ENCODE assay signal across 8 cellular contexts in the genomic region with DNA sequence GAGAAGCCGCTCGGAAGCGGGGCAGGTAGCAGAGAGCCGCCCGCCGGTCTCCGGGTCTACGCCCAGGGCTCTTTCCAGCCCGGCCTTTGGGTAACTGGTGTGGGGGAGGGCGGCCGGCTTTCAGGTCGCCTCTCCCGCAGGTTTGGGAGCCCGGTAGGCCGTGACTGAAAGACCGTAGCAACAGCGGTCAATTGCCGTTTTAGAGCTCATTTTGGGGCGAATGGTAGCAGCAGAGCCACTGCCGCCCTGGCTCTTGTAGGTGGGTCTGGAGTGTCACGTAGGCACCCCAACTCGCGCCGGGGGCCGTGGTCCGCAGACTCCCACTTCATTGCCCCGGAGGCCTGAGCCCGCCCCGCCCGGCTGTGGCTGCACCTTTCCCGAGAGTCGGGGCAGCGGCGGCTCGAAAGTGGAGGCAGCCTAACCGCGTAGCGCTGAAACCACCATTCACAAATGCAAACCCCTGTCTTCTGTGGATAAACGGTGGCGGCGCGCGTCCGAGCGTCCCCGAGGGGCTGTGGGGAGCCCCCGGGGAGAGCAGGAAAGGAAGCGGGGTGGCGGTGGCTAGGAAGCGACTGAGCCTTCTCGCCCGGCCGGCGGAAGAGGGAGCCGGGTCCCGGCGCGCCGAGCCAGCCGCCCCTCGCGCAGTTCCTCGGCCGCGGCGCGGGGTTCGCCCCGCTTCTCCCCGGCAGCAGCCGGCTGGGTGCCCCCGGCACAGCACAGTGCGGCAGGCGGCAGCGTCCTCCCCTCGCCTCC.
DNase-seq lines count a peak whose midpoint lies in the region; ATAC-seq and TF ChIP-seq lines count a peak whose summit lies in the region.

No MANE protein-coding gene starts in this region.

- no peaks in the 10 kb centered on the region for H3K36me3 ChIP-seq in heart left ventricle

- H3K4me3 Mint-ChIP-seq in activated T-cell treated with anti-CD3 and anti-CD28 coated beads, Interleukin-2, amount 50 U/mL, for 24 hours = peak overlapping the region; percentile 18
- H3K4me3 Mint-ChIP-seq in activated CD8-positive, alpha-beta T cell treated with anti-CD3 and anti-CD28 coated beads, Interleukin-2, amount 10 ng/mL, durations not matched to agents 7 days and 5 days = peak overlapping the region; percentile 38

- H3K4me1 Mint-ChIP-seq in activated T-cell treated with anti-CD3 and anti-CD28 coated beads, Interleukin-2, amount 50 U/mL, for 24 hours (ENCODE audit: low read depth) = peaks cover 6% of the 10 kb centered on the region
- H3K4me1 Mint-ChIP-seq in activated CD8-positive, alpha-beta T cell treated with anti-CD3 and anti-CD28 coated beads, Interleukin-2, amount 10 ng/mL, durations not matched to agents 7 days and 5 days (ENCODE audit: low read depth) = peaks cover 11% of the 10 kb centered on the region

- CTCF ChIA-PET in activated CD8-positive, alpha-beta T cell treated with anti-CD3 and anti-CD28 coated beads, Interleukin-2, amount 10 ng/mL, durations not matched to agents 7 days and 5 days (lab: Charles Lee) = no interaction called here

- H3K36me3 Mint-ChIP-seq in activated T-cell treated with anti-CD3 and anti-CD28 coated beads, Interleukin-2, amount 50 U/mL, for 24 hours (ENCODE audit: low read depth) = no peaks in the 10 kb centered on the region
- H3K36me3 Mint-ChIP-seq in activated CD8-positive, alpha-beta T cell treated with anti-CD3 and anti-CD28 coated beads, Interleukin-2, amount 10 ng/mL, durations not matched to agents 7 days and 5 days (ENCODE audit: low read depth) = peaks cover 3% of the 10 kb centered on the region

- no peak overlapping the region for H3K27ac Mint-ChIP-seq in activated T-cell treated with anti-CD3 and anti-CD28 coated beads, Interleukin-2, amount 50 U/mL, for 24 hours
- H3K27ac Mint-ChIP-seq in activated CD8-positive, alpha-beta T cell treated with anti-CD3 and anti-CD28 coated beads, Interleukin-2, amount 10 ng/mL, durations not matched to agents 7 days and 5 days = no peak overlapping the region

- H3K4me1 ChIP-seq in heart left ventricle = peaks cover 0 to 25% (median 8%) of the 10 kb centered on the region in 12 donors

- ATAC-seq in HG03135 (IDR thresholded peaks at IDR 0.05; ENCODE audit: unreplicated experiment) (peak; percentile 57), heart left ventricle (no peak)
- ATAC-seq in activated CD8-positive, alpha-beta T cell treated with anti-CD3 and anti-CD28 coated beads, Interleukin-2, amount 10 ng/mL, durations not matched to agents 7 days and 5 days = peak; percentile 50

- no peak for TF ChIP-seq CTCF in heart left ventricle (IDR thresholded peaks at IDR 0.05)

- POLR2A ChIA-PET in activated CD8-positive, alpha-beta T cell treated with anti-CD3 and anti-CD28 coated beads, Interleukin-2, amount 10 ng/mL, durations not matched to agents 7 days and 5 days (lab: Charles Lee) = no interaction called here

- H3K27me3 ChIP-seq in heart left ventricle = peaks cover 4 to 64% (median 26%) of the 10 kb centered on the region in 9 donors

- 0 to 1% (median 1%) methylated on average over 48 to 76 of the region's 76 CpGs for WGBS in heart left ventricle, 4 donors

- intact Hi-C loops in heart left ventricle (cut with DNase I) = no loop called here

- TF ChIP-seq POLR2A in heart left ventricle (IDR thresholded peaks at IDR 0.05) = no peak

- no peak overlapping the region for H3K27ac ChIP-seq in heart left ventricle

- no peaks in the 10 kb centered on the region for H3K9me3 ChIP-seq in heart left ventricle

- H3K9me3 Mint-ChIP-seq in activated T-cell treated with anti-CD3 and anti-CD28 coated beads, Interleukin-2, amount 50 U/mL, for 24 hours = peaks cover 2% of the 10 kb centered on the region
- H3K9me3 Mint-ChIP-seq in activated CD8-positive, alpha-beta T cell treated with anti-CD3 and anti-CD28 coated beads, Interleukin-2, amount 10 ng/mL, durations not matched to agents 7 days and 5 days (ENCODE audit: insufficient read depth) = no peaks in the 10 kb centered on the region

- DNase-seq in activated T-cell treated with anti-CD3 and anti-CD28 coated beads, Interleukin-2, amount 50 U/mL, for 24 hours = no peak
- DNase-seq in activated T-cell treated with anti-CD3 and anti-CD28 coated beads for 4 hours = no peak
- DNase-seq in activated CD8-positive, alpha-beta T cell treated with anti-CD3 and anti-CD28 coated beads, Interleukin-2, amount 10 ng/mL, durations not matched to agents 7 days and 5 days = peak; percentile 22
- DNase-seq in heart left ventricle = peak in 2 of 5 donors; percentile 4 to 59
- peak; percentile 17 for DNase-seq in putamen (ENCODE audit: low spot score)
- DNase-seq in AML-193 (lab: John Stamatoyannopoulos, UW) = no peak
- DNase-seq in epidermal melanocyte (ENCODE audit: insufficient read length, low spot score) = no peak

- H3K4me3 ChIP-seq in heart left ventricle = peak overlapping the region in 11 of 12 donors; percentile 25 to 58 (median 47)

- H3K27me3 Mint-ChIP-seq in activated T-cell treated with anti-CD3 and anti-CD28 coated beads, Interleukin-2, amount 50 U/mL, for 24 hours = peaks cover 49% of the 10 kb centered on the region
- peaks cover 53% of the 10 kb centered on the region for H3K27me3 Mint-ChIP-seq in activated CD8-positive, alpha-beta T cell treated with anti-CD3 and anti-CD28 coated beads, Interleukin-2, amount 10 ng/mL, durations not matched to agents 7 days and 5 days (ENCODE audit: low read depth)

Comparison
In these comparisons a context has a peak if more than half of its experiments do, and no peak if none do; other contexts are left out.
1. DNase-seq: peak in activated CD8-positive, alpha-beta T cell treated with anti-CD3 and anti-CD28 coated beads, Interleukin-2, amount 10 ng/mL, durations not matched to agents 7 days and 5 days (single experiment) and putamen (single experiment); none in activated T-cell treated with anti-CD3 and anti-CD28 coated beads, Interleukin-2, amount 50 U/mL, for 24 hours (single experiment), activated T-cell treated with anti-CD3 and anti-CD28 coated beads for 4 hours (single experiment), AML-193 (0 of 2) and epidermal melanocyte (single experiment).
2. ATAC-seq: peak in HG03135 (single experiment) and activated CD8-positive, alpha-beta T cell treated with anti-CD3 and anti-CD28 coated beads, Interleukin-2, amount 10 ng/mL, durations not matched to agents 7 days and 5 days (single experiment); none in heart left ventricle (0 of 4).